ENCODE assay signal across 7 cellular contexts in the genomic region with DNA sequence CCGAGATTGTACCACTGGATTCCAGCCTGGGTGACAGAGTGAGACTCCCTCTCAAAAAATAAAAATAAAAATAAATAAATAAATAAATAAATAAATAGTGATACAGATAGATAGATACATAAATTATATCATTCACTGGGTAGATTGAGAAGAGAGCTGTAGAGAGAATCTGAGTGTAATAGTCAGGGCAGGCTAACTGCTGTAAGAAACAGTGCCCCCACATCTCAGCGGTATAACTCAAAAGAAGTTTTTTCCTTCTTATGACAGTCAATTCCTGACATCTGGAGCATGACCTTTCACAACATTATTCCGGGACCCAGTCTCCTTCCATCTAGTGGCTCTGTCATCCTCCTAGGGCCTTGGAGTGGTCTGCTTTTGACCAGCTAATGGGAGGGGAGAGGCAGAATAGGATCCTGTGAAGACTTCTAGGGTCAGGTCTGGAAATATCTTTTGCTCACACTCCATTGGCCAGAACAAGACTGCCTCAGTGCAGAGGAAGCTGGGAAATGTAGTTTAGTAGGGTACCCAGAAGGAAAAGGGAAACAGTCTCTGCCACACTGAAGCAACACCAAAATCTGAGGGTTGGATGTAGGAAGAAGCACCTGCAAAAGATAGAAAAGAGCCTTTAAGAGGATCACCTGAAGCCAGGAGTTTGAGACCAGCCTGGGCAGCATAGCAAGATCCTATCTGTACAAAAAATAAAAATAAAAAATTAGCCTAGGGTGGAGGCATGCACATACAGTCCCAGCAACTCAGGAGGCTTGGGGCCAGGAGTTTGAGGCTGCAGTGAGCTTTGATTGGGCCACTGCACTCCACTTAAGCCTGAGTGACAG. TPM values are rescaled to one million over a fixed set of nuclear protein-coding genes. Genes with fewer than 3 reads are reported as not detected.
DNase-seq lines count a peak whose midpoint lies in the region; ATAC-seq and TF ChIP-seq lines count a peak whose summit lies in the region.

No MANE protein-coding gene starts in this region.

- H3K36me3 Mint-ChIP-seq in activated T-helper 2 cell treated with anti-CD3 and anti-CD28 coated beads, Interferon-gamma antibody, Interleukin-2, Interleukin-4, amounts not matched to agents 10 μg/mL and 5 μg/mL and 100 μg/mL, durations not matched to agents 14 hours and 24 hours and 36 hours (ENCODE audit: low read depth) = peaks cover 33% of the 10 kb centered on the region
- peaks cover 3% of the 10 kb centered on the region for H3K36me3 Mint-ChIP-seq in mesothelial cell of epicardium

- H3K79me2 ChIP-seq in MM.1S (ENCODE audit: low read length) = no peaks in the 10 kb centered on the region

- peak; percentile 64 for DNase-seq in GF-D8 (lab: John Stamatoyannopoulos, UW)
- peak; percentile 23 for DNase-seq in MM.1S
- DNase-seq in activated T-helper 2 cell treated with anti-CD3 and anti-CD28 coated beads, Interferon-gamma antibody, Interleukin-2, Interleukin-4, amounts not matched to agents 10 μg/mL and 5 μg/mL and 100 μg/mL, durations not matched to agents 14 hours and 24 hours and 36 hours (ENCODE audit: low spot score) = no peak
- no peak for DNase-seq in mesothelial cell of epicardium (ENCODE audit: low spot score in 2 of 2, unreplicated experiment in 2 of 2)
- no peak for DNase-seq in T-helper 9 cell
- DNase-seq in stimulated activated CD4-positive, alpha-beta T cell treated with anti-CD3 and anti-CD28 coated beads, Interleukin-2, amount 100 ng/mL, for 24 hours = no peak

- H3K9me2 ChIP-seq in MM.1S (replicated peaks; ENCODE audit: insufficient read depth, low read length) = no peaks in the 10 kb centered on the region

- no peaks in the 10 kb centered on the region for H3F3A ChIP-seq in MM.1S (ENCODE audit: insufficient read depth, low read length)

- no peak overlapping the region for H2AFZ ChIP-seq in MM.1S (ENCODE audit: low read length)

- no peak overlapping the region for H3K4me3 ChIP-seq in MM.1S (ENCODE audit: low read length)

- H3K9me3 Mint-ChIP-seq in activated T-helper 2 cell treated with anti-CD3 and anti-CD28 coated beads, Interferon-gamma antibody, Interleukin-2, Interleukin-4, amounts not matched to agents 10 μg/mL and 5 μg/mL and 100 μg/mL, durations not matched to agents 14 hours and 24 hours and 36 hours = no peaks in the 10 kb centered on the region
- no peaks in the 10 kb centered on the region for H3K9me3 Mint-ChIP-seq in mesothelial cell of epicardium

- H3K27ac ChIP-seq in MM.1S (ENCODE audit: low read length) = no peak overlapping the region

- peak overlapping the region; percentile 71 for H3K27ac Mint-ChIP-seq in activated T-helper 2 cell treated with anti-CD3 and anti-CD28 coated beads, Interferon-gamma antibody, Interleukin-2, Interleukin-4, amounts not matched to agents 10 μg/mL and 5 μg/mL and 100 μg/mL, durations not matched to agents 14 hours and 24 hours and 36 hours
- H3K27ac Mint-ChIP-seq in mesothelial cell of epicardium = peak overlapping the region; percentile 77

- H3K36me3 ChIP-seq in MM.1S (replicated peaks; ENCODE audit: insufficient read depth, low read length) = no peaks in the 10 kb centered on the region

- H3K27me3 Mint-ChIP-seq in activated T-helper 2 cell treated with anti-CD3 and anti-CD28 coated beads, Interferon-gamma antibody, Interleukin-2, Interleukin-4, amounts not matched to agents 10 μg/mL and 5 μg/mL and 100 μg/mL, durations not matched to agents 14 hours and 24 hours and 36 hours (ENCODE audit: low read depth) = no peaks in the 10 kb centered on the region
- no peaks in the 10 kb centered on the region for H3K27me3 Mint-ChIP-seq in mesothelial cell of epicardium (ENCODE audit: low read depth)

- H3K9ac ChIP-seq in MM.1S (ENCODE audit: low read length) = no peak overlapping the region

- H3K27me3 ChIP-seq in MM.1S (replicated peaks; ENCODE audit: insufficient read depth, low read length) = no peaks in the 10 kb centered on the region

- intact Hi-C loops in activated T-helper 2 cell treated with anti-CD3 and anti-CD28 coated beads, Interferon-gamma antibody, Interleukin-2, Interleukin-4, amounts not matched to agents 10 μg/mL and 5 μg/mL and 100 μg/mL, durations not matched to agents 14 hours and 24 hours and 36 hours (cut with micrococcal nuclease) = no loop called here

- no peak overlapping the region for H3K4me3 Mint-ChIP-seq in activated T-helper 2 cell treated with anti-CD3 and anti-CD28 coated beads, Interferon-gamma antibody, Interleukin-2, Interleukin-4, amounts not matched to agents 10 μg/mL and 5 μg/mL and 100 μg/mL, durations not matched to agents 14 hours and 24 hours and 36 hours (ENCODE audit: low read depth)
- no peak overlapping the region for H3K4me3 Mint-ChIP-seq in mesothelial cell of epicardium

- no peak for ATAC-seq in GM21367 (IDR thresholded peaks at IDR 0.05; ENCODE audit: unreplicated experiment)

- H4K20me1 ChIP-seq in MM.1S (ENCODE audit: insufficient read depth, low read length) = no peaks in the 10 kb centered on the region

- H3K9me3 ChIP-seq in MM.1S (replicated peaks; ENCODE audit: insufficient read depth, low read length) = no peaks in the 10 kb centered on the region

- TF ChIP-seq CTCF in MM.1S (IDR thresholded peaks at IDR 0.05; ENCODE audit: low read length) (no peak), mesothelial cell of epicardium (IDR thresholded peaks at IDR 0.05; ENCODE audit: unreplicated experiment) (no peak)

- peaks cover 23% of the 10 kb centered on the region for H3K4me1 Mint-ChIP-seq in activated T-helper 2 cell treated with anti-CD3 and anti-CD28 coated beads, Interferon-gamma antibody, Interleukin-2, Interleukin-4, amounts not matched to agents 10 μg/mL and 5 μg/mL and 100 μg/mL, durations not matched to agents 14 hours and 24 hours and 36 hours (ENCODE audit: low read depth)
- H3K4me1 Mint-ChIP-seq in mesothelial cell of epicardium = peaks cover 20% of the 10 kb centered on the region

- no peaks in the 10 kb centered on the region for H3K4me1 ChIP-seq in MM.1S (ENCODE audit: low read length)

- H3K4me2 ChIP-seq in MM.1S (ENCODE audit: low read depth, low read length) = no peak overlapping the region

RNA-seq across cellular contexts. Expression of gene QPRT, which starts 3.0 kb away (rescaled TPM):
- 24.1 and 29.0 TPM in 2 replicates for total RNA-seq in activated T-helper 2 cell treated with anti-CD3 and anti-CD28 coated beads, Interferon-gamma antibody, Interleukin-2, Interleukin-4, amounts not matched to agents 10 μg/mL and 5 μg/mL and 100 μg/mL, durations not matched to agents 14 hours and 24 hours and 36 hours
- 326 to 330 TPM (median 328 TPM) in 3 replicates for total RNA-seq in mesothelial cell of epicardium

RNA-seq across cellular contexts. Expression of gene SPN, which starts 13.0 kb away (rescaled TPM):
- 254 and 258 TPM in 2 replicates for total RNA-seq in activated T-helper 2 cell treated with anti-CD3 and anti-CD28 coated beads, Interferon-gamma antibody, Interleukin-2, Interleukin-4, amounts not matched to agents 10 μg/mL and 5 μg/mL and 100 μg/mL, durations not matched to agents 14 hours and 24 hours and 36 hours
- 0.38 to 0.63 TPM (median 0.57 TPM) in 3 replicates for total RNA-seq in mesothelial cell of epicardium

Comparison
In these comparisons a context has a peak if more than half of its experiments do, and no peak if none do; other contexts are left out.
1. DNase-seq: peak in GF-D8 (single experiment) and MM.1S (single experiment); none in activated T-helper 2 cell treated with anti-CD3 and anti-CD28 coated beads, Interferon-gamma antibody, Interleukin-2, Interleukin-4, amounts not matched to agents 10 μg/mL and 5 μg/mL and 100 μg/mL, durations not matched to agents 14 hours and 24 hours and 36 hours (single experiment), mesothelial cell of epicardium (0 of 2), T-helper 9 cell (single experiment) and stimulated activated CD4-positive, alpha-beta T cell treated with anti-CD3 and anti-CD28 coated beads, Interleukin-2, amount 100 ng/mL, for 24 hours (0 of 2).
2. RNA of gene QPRT, which starts 3.0 kb away (total RNA-seq): 326 to 330 TPM in mesothelial cell of epicardium; 24.1 to 29.0 TPM in activated T-helper 2 cell treated with anti-CD3 and anti-CD28 coated beads, Interferon-gamma antibody, Interleukin-2, Interleukin-4, amounts not matched to agents 10 μg/mL and 5 μg/mL and 100 μg/mL, durations not matched to agents 14 hours and 24 hours and 36 hours; every median in the first group is over 10 times any median in the second.
3. RNA of gene SPN, which starts 13.0 kb away (total RNA-seq): 254 to 258 TPM in activated T-helper 2 cell treated with anti-CD3 and anti-CD28 coated beads, Interferon-gamma antibody, Interleukin-2, Interleukin-4, amounts not matched to agents 10 μg/mL and 5 μg/mL and 100 μg/mL, durations not matched to agents 14 hours and 24 hours and 36 hours; 0.38 to 0.63 TPM in mesothelial cell of epicardium; every median in the first group is over 100 times any median in the second.